In the genomic region with DNA sequence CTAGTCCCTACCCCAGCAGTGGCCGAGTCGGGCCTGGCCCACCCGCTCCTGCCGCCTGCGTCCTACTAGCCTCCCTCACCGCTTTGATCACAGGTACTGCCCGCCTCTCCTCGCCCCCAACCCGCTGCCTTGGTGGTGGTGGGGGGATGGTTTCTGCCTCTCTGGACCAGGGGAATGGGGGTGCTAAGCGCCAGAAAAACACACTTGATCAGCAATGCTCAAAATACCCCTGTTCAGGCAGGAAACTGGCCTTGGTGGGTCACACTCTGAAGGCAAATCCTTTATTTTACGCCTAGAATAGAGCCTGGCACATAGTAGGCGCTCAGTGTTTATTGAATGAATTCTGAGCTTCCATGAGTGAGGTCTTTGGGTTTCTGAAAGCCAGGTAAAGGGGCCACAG, we compare ENCODE assay signal across 1 cellular context.
A peak's percentile ranks its signal among the peaks of the same experiment; 100 is the strongest.
TF ChIP-seq lines count a peak whose summit lies in the region.

No MANE protein-coding gene starts in this region.

TF ChIP-seq in H1, 55 proteins besides CTCF, POLR2A, EP300 and RAD21:
- no peak for TF ChIP-seq CTBP2 (IDR thresholded peaks at IDR 0.05; ENCODE audit: borderline replicate concordance, insufficient read depth, insufficient read length, low read length)
- TF ChIP-seq SIX5 (IDR thresholded peaks at IDR 0.05; ENCODE audit: low read depth, low read length): no peak
- TF ChIP-seq EZH2 (IDR thresholded peaks at IDR 0.05; ENCODE audit: low read depth, low read length, severe bottlenecking): peak; percentile 74
- TF ChIP-seq RNF2 (IDR thresholded peaks at IDR 0.05; ENCODE audit: borderline replicate concordance, low read depth, low read length, missing control alignments, poor library complexity, severe bottlenecking): peak; percentile 18
- TF ChIP-seq RXRA (IDR thresholded peaks at IDR 0.05; ENCODE audit: insufficient read depth, low read depth, low read length): no peak
- no peak for TF ChIP-seq BACH1 (IDR thresholded peaks at IDR 0.05; ENCODE audit: low read length)
- peak; percentile 21; the same call in 1 of the 2 replicates for TF ChIP-seq SUZ12 (IDR thresholded peaks at IDR 0.05; ENCODE audit: low read length)
- no peak for TF ChIP-seq JUND (IDR thresholded peaks at IDR 0.05; ENCODE audit: low read length)
